8 cellular contexts compared by ENCODE assay signal in genomic region chr11:127074151-127074761, GRCh38.
DNase-seq lines count a peak whose midpoint lies in the region; ATAC-seq and TF ChIP-seq lines count a peak whose summit lies in the region.

No MANE protein-coding gene starts in this region.

- H3K4me1 ChIP-seq in mesenchymal stem cell (ENCODE audit: control insufficient read depth, insufficient read depth, low read depth, low read length) = no peaks in the 10 kb centered on the region
- no peaks in the 10 kb centered on the region for H3K4me1 ChIP-seq in ascending aorta

- no peaks in the 10 kb centered on the region for H3K9me3 ChIP-seq in mesenchymal stem cell (ENCODE audit: control insufficient read depth, low read length)
- H3K9me3 ChIP-seq in ascending aorta = no peaks in the 10 kb centered on the region

- no peak overlapping the region for H2AK5ac ChIP-seq in mesenchymal stem cell (ENCODE audit: low read length, severe bottlenecking)

- H2BK15ac ChIP-seq in mesenchymal stem cell (ENCODE audit: low read depth, poor library complexity, severe bottlenecking) = no peak overlapping the region

- H3K14ac ChIP-seq in mesenchymal stem cell (ENCODE audit: low read length in 2 of 2) = no peak overlapping the region

- no peak overlapping the region for H2BK5ac ChIP-seq in mesenchymal stem cell (ENCODE audit: low read depth, low read length, poor library complexity, severe bottlenecking)

- no peak overlapping the region for H3K4ac ChIP-seq in mesenchymal stem cell (ENCODE audit: low read depth in 1 of 2, low read length in 2 of 2)

- H3K36me3 ChIP-seq in mesenchymal stem cell (ENCODE audit: control insufficient read depth in 1 of 2, insufficient read depth in 2 of 2, low read depth in 1 of 2, low read length in 2 of 2) (no peaks in the 10 kb centered on the region), ascending aorta (no peaks in the 10 kb centered on the region)

- H3K18ac ChIP-seq in mesenchymal stem cell (ENCODE audit: low read depth in 1 of 2, low read length in 2 of 2) = no peak overlapping the region

- H3K4me3 ChIP-seq in mesenchymal stem cell (ENCODE audit: insufficient read depth in 1 of 2, low read depth in 1 of 2, low read length in 2 of 2) = no peak overlapping the region
- no peak overlapping the region for H3K4me3 ChIP-seq in ascending aorta

- H3K9ac ChIP-seq in mesenchymal stem cell (ENCODE audit: low read length) = no peak overlapping the region

- H2AFZ ChIP-seq in mesenchymal stem cell (ENCODE audit: low read depth, low read length) = no peak overlapping the region

- intact Hi-C loops in ascending aorta (cut with DNase I) = loop anchor here (1.0 kb wide), 1 partner anchor 18 kb away; no protein-coding TSS in a partner anchor
- intact Hi-C loops in Right ventricle myocardium inferior (cut with DNase I) = no loop called here

- H3K27ac ChIP-seq in VCaP = no peak overlapping the region
- H3K27ac ChIP-seq in mesenchymal stem cell (ENCODE audit: low read length, poor library complexity, severe bottlenecking) = no peak overlapping the region
- no peak overlapping the region for H3K27ac ChIP-seq in ascending aorta

- no peak overlapping the region for H4K91ac ChIP-seq in mesenchymal stem cell (ENCODE audit: low read length)

- ATAC-seq in GM18508 (IDR thresholded peaks at IDR 0.05; ENCODE audit: insufficient read depth, unreplicated experiment) = peak; percentile 92
- ATAC-seq in HG02763 (IDR thresholded peaks at IDR 0.05; ENCODE audit: unreplicated experiment) = peak; percentile 96
- ATAC-seq in Right ventricle myocardium inferior = no peak

- no peak overlapping the region for H4K8ac ChIP-seq in mesenchymal stem cell (ENCODE audit: low read length)

- 66% methylated on average over 7 of the region's 7 CpGs for WGBS in mesenchymal stem cell

- no peak overlapping the region for H2BK12ac ChIP-seq in mesenchymal stem cell (ENCODE audit: low read length in 2 of 2)

- TF ChIP-seq CTCF in VCaP (conservative IDR thresholded peaks at IDR 0.05) = peak; percentile 75
- no peak for TF ChIP-seq CTCF in ascending aorta (IDR thresholded peaks at IDR 0.05)

- peaks cover 6 to 21% of the 10 kb centered on the region in 2 experiments for H3K27me3 ChIP-seq in mesenchymal stem cell (ENCODE audit: control insufficient read depth in 1 of 2, insufficient read depth in 1 of 2, low read length in 2 of 2)
- H3K27me3 ChIP-seq in ascending aorta = no peaks in the 10 kb centered on the region

- no peak overlapping the region for H3K23ac ChIP-seq in mesenchymal stem cell (ENCODE audit: low read length in 2 of 2)

- peak; percentile 67 for DNase-seq in AG08396 (ENCODE audit: low spot score)
- DNase-seq in NAMALWA (ENCODE audit: low spot score) = peak; percentile 65
- DNase-seq in mesenchymal stem cell = peak; percentile 21
- DNase-seq in ascending aorta (ENCODE audit: low spot score in 2 of 2) = no peak
- no peak for DNase-seq in Right ventricle myocardium inferior (ENCODE audit: missing footprints)

- no peak overlapping the region for H2BK120ac ChIP-seq in mesenchymal stem cell (ENCODE audit: low read depth, low read length)

- no peak overlapping the region for H3K4me2 ChIP-seq in mesenchymal stem cell (ENCODE audit: low read length, poor library complexity, severe bottlenecking)

- no peaks in the 10 kb centered on the region for H3K79me1 ChIP-seq in mesenchymal stem cell (replicated peaks; ENCODE audit: low read length, poor library complexity, severe bottlenecking)

Comparison
In these comparisons a context has a peak if more than half of its experiments do, and no peak if none do; other contexts are left out.
1. DNase-seq: peak in AG08396 (single experiment), NAMALWA (single experiment) and mesenchymal stem cell (single experiment); none in ascending aorta (0 of 2) and Right ventricle myocardium inferior (single experiment).